ENCODE assay signal across 10 cellular contexts in the genomic region with DNA sequence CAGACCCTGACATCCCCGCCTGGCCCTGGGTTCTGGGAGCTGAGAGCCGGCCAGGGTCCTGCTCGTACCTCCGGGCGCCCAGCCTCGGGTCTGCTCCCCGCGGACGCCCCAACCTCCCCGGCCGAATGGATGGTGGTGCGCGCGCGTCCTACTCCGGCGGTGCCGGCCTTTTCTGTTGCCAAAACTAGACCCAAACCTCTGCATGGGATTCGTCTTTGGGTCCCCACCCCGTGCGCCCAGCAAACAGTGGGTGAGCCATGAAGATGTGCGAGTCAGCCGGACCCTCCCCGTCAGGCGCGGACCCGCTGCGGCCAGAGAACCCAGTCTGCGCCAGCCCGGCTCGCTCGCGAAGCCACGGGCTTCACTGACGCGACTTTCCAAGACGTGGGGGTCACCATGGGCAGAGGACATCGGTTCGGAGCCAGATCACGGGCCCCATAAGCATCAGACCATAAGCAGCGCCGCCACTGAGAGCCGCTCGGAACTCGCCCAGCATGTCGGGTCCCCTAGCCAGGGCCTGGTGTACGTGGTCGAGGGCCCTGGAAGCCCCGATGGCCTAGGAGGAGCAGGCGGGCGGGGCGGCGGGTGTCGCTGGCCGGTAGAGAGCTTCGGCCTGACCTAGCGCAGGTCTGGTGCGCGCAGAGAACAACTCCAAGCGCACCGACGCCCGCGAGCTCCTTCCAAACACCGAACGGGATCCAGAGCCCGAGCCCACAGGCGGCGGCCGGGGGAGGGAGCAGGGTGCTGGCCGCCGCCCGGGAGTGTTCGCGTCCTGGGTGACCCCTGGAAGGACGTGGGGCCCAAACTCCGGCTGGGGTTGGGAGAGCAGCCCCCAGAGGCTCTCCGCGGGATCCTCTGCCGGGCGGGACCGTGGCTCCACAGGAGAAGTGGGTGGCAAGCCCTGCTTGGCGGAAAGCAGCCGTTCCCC. TPM values are rescaled to one million over a fixed set of nuclear protein-coding genes. Genes with fewer than 3 reads are reported as not detected.
DNase-seq lines count a peak whose midpoint lies in the region; ATAC-seq and TF ChIP-seq lines count a peak whose summit lies in the region.
"Had no signal": no experiment of that assay in that cellular context is flagged by ENCODE, and none has a peak within 500 bp of the region (broad histone marks: within the 10 kb centered on the region; RNA-seq: fewer than 3 reads in every experiment).

No MANE protein-coding gene starts in this region.

- H3K4me2 ChIP-seq in neuronal stem cell (ENCODE audit: insufficient read depth, low read length, poor library complexity, severe bottlenecking) = peak overlapping the region; percentile 65

- H3K79me1 ChIP-seq in neuronal stem cell (ENCODE audit: low read depth, low read length) = peaks cover 7% of the 10 kb centered on the region

- DNase-seq in DMS53 treated with DMSO at 0.1 percent for 48 hours (lab: John Stamatoyannopoulos, UW; ENCODE audit: unreplicated experiment) = peak; percentile 33
- peak; percentile 29 for DNase-seq in M059J (ENCODE audit: low read depth)
- DNase-seq in chondrocyte (ENCODE audit: low spot score) = peak; percentile 81
- no peak for DNase-seq in neuronal stem cell (ENCODE audit: low spot score)
- no peak for DNase-seq in NCI-H524 treated with DMSO at 0.1 percent for 48 hours (lab: John Stamatoyannopoulos, UW)
- DNase-seq: NCI-H1436 treated with DMSO at 0.1 percent for 48 hours, T-helper 9 cell had no signal

- TF ChIP-seq CTCF in chondrocyte (IDR thresholded peaks at IDR 0.05) = no peak

- WGBS in neuronal stem cell (ENCODE audit: extremely low coverage in 2 of 2, insufficient read length in 2 of 2, insufficient replicate concordance in 1 of 2), 2 donors = no CpG with 5 or more reads among the region's 84 CpGs

- ATAC-seq in HG02798 (IDR thresholded peaks at IDR 0.05; ENCODE audit: poor library complexity, unreplicated experiment) (no peak), GM21423 (IDR thresholded peaks at IDR 0.05; ENCODE audit: unreplicated experiment) (no peak), HG02884 (IDR thresholded peaks at IDR 0.05; ENCODE audit: unreplicated experiment) (no peak)

- H3K27me3 ChIP-seq in neuronal stem cell (ENCODE audit: control insufficient read depth in 3 of 3, insufficient read depth in 3 of 3, low read depth in 1 of 3, low read length in 3 of 3) = peaks cover 34 to 63% (median 54%) of the 10 kb centered on the region in 3 experiments

- H3K9me3 Mint-ChIP-seq in chondrocyte (ENCODE audit: low read depth) = no peaks in the 10 kb centered on the region

- H3K4me3 ChIP-seq in neuronal stem cell (ENCODE audit: low read length in 2 of 2) = no peak overlapping the region

- H3K36me3 Mint-ChIP-seq in chondrocyte (ENCODE audit: low read depth) = peaks cover 5% of the 10 kb centered on the region

- peaks cover 16% of the 10 kb centered on the region for H3K4me1 Mint-ChIP-seq in chondrocyte (ENCODE audit: low read depth)

- peaks cover 3 to 8% of the 10 kb centered on the region in 2 donors for H3K4me1 ChIP-seq in neuronal stem cell (ENCODE audit: control insufficient read depth in 2 of 2, insufficient read depth in 1 of 2, low read depth in 1 of 2, low read length in 2 of 2)

- H2AFZ ChIP-seq in neuronal stem cell (ENCODE audit: low read length) = peak overlapping the region; percentile 69

- H2BK12ac ChIP-seq in neuronal stem cell (ENCODE audit: low read length) = peak overlapping the region; percentile 58

- peaks cover 0 to 16% of the 10 kb centered on the region in 2 donors for H3K36me3 ChIP-seq in neuronal stem cell (replicated peaks in 1 of 2; ENCODE audit: control insufficient read depth in 2 of 2, insufficient read depth in 2 of 2, low read length in 2 of 2)

- H4K91ac ChIP-seq in neuronal stem cell (ENCODE audit: low read depth, low read length, poor library complexity) = no peak overlapping the region

- peaks cover 36% of the 10 kb centered on the region for H3K27me3 Mint-ChIP-seq in chondrocyte (ENCODE audit: low read depth)

- H3K4ac ChIP-seq in neuronal stem cell (ENCODE audit: low read length) = no peak overlapping the region

- H3K9me3 ChIP-seq in neuronal stem cell (replicated peaks in 1 of 2; ENCODE audit: control insufficient read depth in 2 of 2, insufficient read depth in 1 of 2, low read depth in 1 of 2, low read length in 2 of 2) = peaks cover 0 to 2% of the 10 kb centered on the region in 2 donors

- peak overlapping the region; percentile 44 for H3K9ac ChIP-seq in neuronal stem cell (ENCODE audit: low read depth, low read length, poor library complexity)

- no peak overlapping the region for H3K27ac Mint-ChIP-seq in chondrocyte (ENCODE audit: unreplicated experiment)

- no peak overlapping the region for H4K8ac ChIP-seq in neuronal stem cell (ENCODE audit: low read depth, low read length)

- peak overlapping the region; percentile 39 for H2BK5ac ChIP-seq in neuronal stem cell (ENCODE audit: low read length)

- peak overlapping the region; percentile 38 for H3K14ac ChIP-seq in neuronal stem cell (ENCODE audit: low read length)

- peak overlapping the region; percentile 71 for H3K18ac ChIP-seq in neuronal stem cell (ENCODE audit: low read length)

- peak overlapping the region; percentile 81 for H2AK5ac ChIP-seq in neuronal stem cell (ENCODE audit: low read depth, low read length)

- H3K4me3 Mint-ChIP-seq in chondrocyte (ENCODE audit: unreplicated experiment) = peak overlapping the region; percentile 40

- H2BK120ac ChIP-seq in neuronal stem cell (ENCODE audit: low read depth, low read length) = no peak overlapping the region

- peak overlapping the region; percentile 81 for H2BK15ac ChIP-seq in neuronal stem cell (ENCODE audit: low read length)

- peak overlapping the region; percentile 80 for H3K23ac ChIP-seq in neuronal stem cell (ENCODE audit: low read depth, low read length, poor library complexity)

- no peak overlapping the region for H3K27ac ChIP-seq in neuronal stem cell (replicated peaks; ENCODE audit: low read length)

RNA-seq across cellular contexts. Expression of a gene that starts 1.0 kb away (rescaled TPM):
- 0.42 and 0.91 TPM in 2 replicates for total RNA-seq in M059J (2014; rRNA removed; shearing (Covaris generic))
- total RNA-seq in chondrocyte = 0.05 to 0.58 TPM in 2 of 3 replicates, not detected in the other
- polyA plus RNA-seq in neuronal stem cell (2013, experiment 1 of 2) = 0.18 TPM
- polyA plus RNA-seq in neuronal stem cell (2013, experiment 2 of 2) = 0.19 TPM

RNA-seq across cellular contexts. Expression of a gene that starts 1.4 kb away (rescaled TPM):
- total RNA-seq in M059J (2014; rRNA removed; shearing (Covaris generic)) = 17.3 and 18.8 TPM in 2 replicates
- total RNA-seq in chondrocyte = 12.6 to 17.6 TPM (median 15.5 TPM) in 3 replicates
- 24.6 TPM for polyA plus RNA-seq in neuronal stem cell (2013, experiment 1 of 2)
- polyA plus RNA-seq in neuronal stem cell (2013, experiment 2 of 2) = 25.7 TPM

RNA-seq across cellular contexts. Expression of a gene that starts 26.5 kb away (rescaled TPM):
- 12.8 and 16.0 TPM in 2 replicates for total RNA-seq in M059J (2014; rRNA removed; shearing (Covaris generic))
- total RNA-seq in chondrocyte = 52.5 to 53.7 TPM (median 53.6 TPM) in 3 replicates
- 13.4 TPM for polyA plus RNA-seq in neuronal stem cell (2013, experiment 1 of 2)
- 13.2 TPM for polyA plus RNA-seq in neuronal stem cell (2013, experiment 2 of 2)

RNA-seq across cellular contexts. Expression of a gene that starts 40.0 kb away (rescaled TPM):
- total RNA-seq in M059J (2014; rRNA removed; shearing (Covaris generic)) = 6.5 and 20.9 TPM in 2 replicates
- total RNA-seq in chondrocyte = 185 to 332 TPM (median 328 TPM) in 3 replicates
- 10.3 TPM for polyA plus RNA-seq in neuronal stem cell (2013, experiment 1 of 2)
- 10.0 TPM for polyA plus RNA-seq in neuronal stem cell (2013, experiment 2 of 2)

Comparison
In these comparisons a context has a peak if more than half of its experiments do, and no peak if none do; other contexts are left out.
1. DNase-seq: peak in DMS53 treated with DMSO at 0.1 percent for 48 hours (single experiment), M059J (single experiment) and chondrocyte (single experiment); none in neuronal stem cell (single experiment) and NCI-H524 treated with DMSO at 0.1 percent for 48 hours (single experiment).